Comparison of ENCODE assay signal across 1 cellular context in the genomic region with DNA sequence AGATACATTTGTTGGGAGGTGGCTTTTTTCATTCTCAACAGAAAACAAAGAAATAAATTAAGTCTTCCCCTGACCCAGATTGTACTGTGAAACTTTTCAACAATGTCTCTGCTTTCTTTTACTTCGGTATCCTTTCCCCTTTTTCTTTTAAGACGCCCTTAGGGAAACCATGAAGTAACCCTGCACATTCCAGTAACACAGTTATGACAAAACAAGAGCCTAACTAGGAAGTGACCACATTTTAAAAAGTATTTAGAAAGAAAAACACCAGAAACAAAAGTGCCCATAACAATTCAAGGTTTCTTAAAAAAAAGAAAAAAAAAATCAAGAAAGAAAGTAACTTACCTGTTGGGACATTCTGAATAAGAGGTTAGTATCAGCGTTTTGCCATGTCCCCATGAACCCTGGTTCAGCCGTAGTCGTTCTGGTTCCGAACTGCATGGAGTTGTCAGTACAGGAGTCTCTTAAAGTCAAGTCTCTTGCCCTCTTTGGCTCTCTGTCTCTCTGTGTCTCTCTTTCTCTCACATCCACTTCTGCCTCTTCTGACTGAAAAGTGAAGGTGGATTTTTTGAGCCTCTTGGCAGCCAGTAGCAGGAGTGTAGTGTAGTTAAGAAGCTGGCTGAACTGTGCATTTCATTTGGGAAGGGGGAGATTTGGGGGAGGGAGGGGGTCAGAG.
TF ChIP-seq lines count a peak whose summit lies in the region.

No MANE protein-coding gene starts in this region.

TF ChIP-seq in WTC11, 78 proteins besides CTCF, POLR2A, EP300 and RAD21 (continued from another document):
- TF ChIP-seq, protein P1, sequence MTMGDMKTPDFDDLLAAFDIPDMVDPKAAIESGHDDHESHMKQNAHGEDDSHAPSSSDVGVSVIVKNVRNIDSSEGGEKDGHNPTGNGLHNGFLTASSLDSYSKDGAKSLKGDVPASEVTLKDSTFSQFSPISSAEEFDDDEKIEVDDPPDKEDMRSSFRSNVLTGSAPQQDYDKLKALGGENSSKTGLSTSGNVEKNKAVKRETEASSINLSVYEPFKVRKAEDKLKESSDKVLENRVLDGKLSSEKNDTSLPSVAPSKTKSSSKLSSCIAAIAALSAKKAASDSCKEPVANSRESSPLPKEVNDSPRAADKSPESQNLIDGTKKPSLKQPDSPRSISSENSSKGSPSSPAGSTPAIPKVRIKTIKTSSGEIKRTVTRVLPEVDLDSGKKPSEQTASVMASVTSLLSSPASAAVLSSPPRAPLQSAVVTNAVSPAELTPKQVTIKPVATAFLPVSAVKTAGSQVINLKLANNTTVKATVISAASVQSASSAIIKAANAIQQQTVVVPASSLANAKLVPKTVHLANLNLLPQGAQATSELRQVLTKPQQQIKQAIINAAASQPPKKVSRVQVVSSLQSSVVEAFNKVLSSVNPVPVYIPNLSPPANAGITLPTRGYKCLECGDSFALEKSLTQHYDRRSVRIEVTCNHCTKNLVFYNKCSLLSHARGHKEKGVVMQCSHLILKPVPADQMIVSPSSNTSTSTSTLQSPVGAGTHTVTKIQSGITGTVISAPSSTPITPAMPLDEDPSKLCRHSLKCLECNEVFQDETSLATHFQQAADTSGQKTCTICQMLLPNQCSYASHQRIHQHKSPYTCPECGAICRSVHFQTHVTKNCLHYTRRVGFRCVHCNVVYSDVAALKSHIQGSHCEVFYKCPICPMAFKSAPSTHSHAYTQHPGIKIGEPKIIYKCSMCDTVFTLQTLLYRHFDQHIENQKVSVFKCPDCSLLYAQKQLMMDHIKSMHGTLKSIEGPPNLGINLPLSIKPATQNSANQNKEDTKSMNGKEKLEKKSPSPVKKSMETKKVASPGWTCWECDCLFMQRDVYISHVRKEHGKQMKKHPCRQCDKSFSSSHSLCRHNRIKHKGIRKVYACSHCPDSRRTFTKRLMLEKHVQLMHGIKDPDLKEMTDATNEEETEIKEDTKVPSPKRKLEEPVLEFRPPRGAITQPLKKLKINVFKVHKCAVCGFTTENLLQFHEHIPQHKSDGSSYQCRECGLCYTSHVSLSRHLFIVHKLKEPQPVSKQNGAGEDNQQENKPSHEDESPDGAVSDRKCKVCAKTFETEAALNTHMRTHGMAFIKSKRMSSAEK (CRISPR knock-in tag; IDR thresholded peaks at IDR 0.05; ENCODE audit: borderline replicate concordance), result no peak
